In genomic region chr22:37276771-37277170, GRCh38 we compare ENCODE assay signal across 1 cellular context.
A peak's percentile ranks its signal among the peaks of the same experiment; 100 is the strongest.
TF ChIP-seq lines count a peak whose summit lies in the region.

No MANE protein-coding gene starts in this region.

TF ChIP-seq in WTC11, 78 proteins besides CTCF, POLR2A, EP300 and RAD21 (continued from another document):
- no peak for TF ChIP-seq E2F1 (CRISPR knock-in tag; IDR thresholded peaks at IDR 0.05)
- no peak for TF ChIP-seq IRF2 (CRISPR knock-in tag; IDR thresholded peaks at IDR 0.05; ENCODE audit: borderline replicate concordance, low read depth)
- TF ChIP-seq PREB (CRISPR knock-in tag; IDR thresholded peaks at IDR 0.05; ENCODE audit: borderline replicate concordance): no peak
- no peak for TF ChIP-seq CREM (CRISPR knock-in tag; IDR thresholded peaks at IDR 0.05)
- TF ChIP-seq FOXJ3 (CRISPR knock-in tag; IDR thresholded peaks at IDR 0.05; ENCODE audit: borderline replicate concordance): no peak
- peak; percentile 89 for TF ChIP-seq USF2 (CRISPR knock-in tag; IDR thresholded peaks at IDR 0.05)
- no peak for TF ChIP-seq ERG (CRISPR knock-in tag; IDR thresholded peaks at IDR 0.05)
- no peak for TF ChIP-seq CDX4 (CRISPR knock-in tag; IDR thresholded peaks at IDR 0.05; ENCODE audit: borderline replicate concordance)
- TF ChIP-seq E2F4 (CRISPR knock-in tag; IDR thresholded peaks at IDR 0.05; ENCODE audit: borderline replicate concordance, low read depth): no peak
- no peak for TF ChIP-seq TEAD1 (CRISPR knock-in tag; IDR thresholded peaks at IDR 0.05)
- TF ChIP-seq ATF2 (CRISPR knock-in tag; IDR thresholded peaks at IDR 0.05; ENCODE audit: borderline replicate concordance, low read depth): no peak
- TF ChIP-seq FOXP4 (CRISPR knock-in tag; IDR thresholded peaks at IDR 0.05): no peak
- TF ChIP-seq NR3C1 (CRISPR knock-in tag; conservative IDR thresholded peaks at IDR 0.05; ENCODE audit: low read depth): no peak
- no peak for TF ChIP-seq PRRX2 (CRISPR knock-in tag; IDR thresholded peaks at IDR 0.05)
- TF ChIP-seq NFYB (CRISPR knock-in tag; conservative IDR thresholded peaks at IDR 0.05; ENCODE audit: low read depth): peak; percentile 48; the same call in 1 of the 2 replicates
- TF ChIP-seq GABPB1 (CRISPR knock-in tag; IDR thresholded peaks at IDR 0.05): no peak
- no peak for TF ChIP-seq SMAD4 (CRISPR knock-in tag; IDR thresholded peaks at IDR 0.05)
- TF ChIP-seq FOXK1 (CRISPR knock-in tag; IDR thresholded peaks at IDR 0.05): no peak
